Comparison of ENCODE assay signal across 8 cellular contexts in genomic region chr3:141486735-141487418, GRCh38. TPM values are rescaled to one million over a fixed set of nuclear protein-coding genes. Genes with fewer than 3 reads are reported as not detected.
DNase-seq lines count a peak whose midpoint lies in the region; ATAC-seq and TF ChIP-seq lines count a peak whose summit lies in the region.

Gene RASA2, plus strand, starts transcription at chr3:141487027. Its CDS starts 57 bp downstream, at chr3:141487084.

- peak; percentile 70 for ATAC-seq in HG02588 (IDR thresholded peaks at IDR 0.05; ENCODE audit: unreplicated experiment)
- peak; percentile 73 for ATAC-seq in activated naive CD8-positive, alpha-beta T cell treated with anti-CD3 and anti-CD28 coated beads, Interleukin-2, amount 50 U/mL, for 24 hours

- DNase-seq in NCI-H1092 treated with DMSO at 0.1 percent for 48 hours (lab: John Stamatoyannopoulos, UW) (peak; percentile 79), SW 1271 (lab: John Stamatoyannopoulos, UW) (peak; percentile 14 to 76), cardiac muscle cell (ENCODE audit: low read depth in 1 of 2, low spot score in 1 of 2) (peak; percentile 87 to 91), transverse colon (peak; percentile 68)
- DNase-seq in activated naive CD8-positive, alpha-beta T cell treated with anti-CD3 and anti-CD28 coated beads, Interleukin-2, amount 50 U/mL, for 24 hours = peak; percentile 65

- no peak for TF ChIP-seq CTCF in cardiac muscle cell (IDR thresholded peaks at IDR 0.05; ENCODE audit: low read depth, low read length)
- TF ChIP-seq CTCF in parathyroid adenoma (IDR thresholded peaks at IDR 0.05) = no peak
- no peak for TF ChIP-seq CTCF in transverse colon (IDR thresholded peaks at IDR 0.05)

- H3K4me3 Mint-ChIP-seq in activated naive CD8-positive, alpha-beta T cell treated with anti-CD3 and anti-CD28 coated beads, Interleukin-2, amount 50 U/mL, for 24 hours = peak within 1 kb of the TSS; percentile 89

- peaks cover 9% of the 10 kb centered on the region for H3K4me1 ChIP-seq in cardiac muscle cell (ENCODE audit: low read depth)
- H3K4me1 ChIP-seq in parathyroid adenoma = no peaks in the 10 kb centered on the region
- peaks cover 0 to 37% (median 16%) of the 10 kb centered on the region in 4 donors for H3K4me1 ChIP-seq in transverse colon

- H3K27ac Mint-ChIP-seq in activated naive CD8-positive, alpha-beta T cell treated with anti-CD3 and anti-CD28 coated beads, Interleukin-2, amount 50 U/mL, for 24 hours = peak within 1 kb of the TSS; percentile 90

- H3K27me3 ChIP-seq in cardiac muscle cell = no peaks in the 10 kb centered on the region
- H3K27me3 ChIP-seq in parathyroid adenoma (ENCODE audit: control insufficient read depth, insufficient read depth, low read length) = no peaks in the 10 kb centered on the region
- no peaks in the 10 kb centered on the region for H3K27me3 ChIP-seq in transverse colon

- peak within 1 kb of the TSS; percentile 91 for H2AFZ ChIP-seq in parathyroid adenoma

- H3K9me3 Mint-ChIP-seq in activated naive CD8-positive, alpha-beta T cell treated with anti-CD3 and anti-CD28 coated beads, Interleukin-2, amount 50 U/mL, for 24 hours = no peaks in the 10 kb centered on the region

- peaks cover 71% of the 10 kb centered on the region for H3K4me1 Mint-ChIP-seq in activated naive CD8-positive, alpha-beta T cell treated with anti-CD3 and anti-CD28 coated beads, Interleukin-2, amount 50 U/mL, for 24 hours

- H3K79me2 ChIP-seq in parathyroid adenoma = peaks cover 26% of the 10 kb centered on the region

- H3K27ac ChIP-seq in cardiac muscle cell = peak within 1 kb of the TSS; percentile 99
- H3K27ac ChIP-seq in parathyroid adenoma = peak within 1 kb of the TSS; percentile 70
- H3K27ac ChIP-seq in transverse colon = peak within 1 kb of the TSS; percentile 96 to 99 (median 98)

- peak within 1 kb of the TSS; percentile 73 for H3K4me2 ChIP-seq in parathyroid adenoma (ENCODE audit: low read length)

- H3K9ac ChIP-seq in parathyroid adenoma = peak within 1 kb of the TSS; percentile 64

- H3K4me3 ChIP-seq in cardiac muscle cell (peak within 1 kb of the TSS; percentile 95), parathyroid adenoma (ENCODE audit: low read depth, low read length) (peak within 1 kb of the TSS; percentile 74), transverse colon (peak within 1 kb of the TSS; percentile 80 to 94 (median 82))

- peaks cover 26% of the 10 kb centered on the region for H3K36me3 Mint-ChIP-seq in activated naive CD8-positive, alpha-beta T cell treated with anti-CD3 and anti-CD28 coated beads, Interleukin-2, amount 50 U/mL, for 24 hours (ENCODE audit: low read depth)

- 1% methylated on average over 28 of the region's 86 CpGs; no CpG with 5 or more reads in 1 of the 2 donors for WGBS in transverse colon (ENCODE audit: low coverage in 1 of 2), 2 donors

- in situ Hi-C loops in transverse colon (cut with MboI; ENCODE audit: low pct_ligation_motif_present in 1 of 4, low pct_unique_long_range_greater_than_20kb in 1 of 4, low sequenced_read_pairs in 3 of 4) = no loop called here

- H3K36me3 ChIP-seq in cardiac muscle cell = no peaks in the 10 kb centered on the region
- H3K36me3 ChIP-seq in parathyroid adenoma (ENCODE audit: control insufficient read depth, insufficient read depth, low read length) = no peaks in the 10 kb centered on the region
- H3K36me3 ChIP-seq in transverse colon = no peaks in the 10 kb centered on the region

- intact Hi-C loops in transverse colon (cut with DNase I; ENCODE audit: low total_unique reads) = no loop called here

- H3K27me3 Mint-ChIP-seq in activated naive CD8-positive, alpha-beta T cell treated with anti-CD3 and anti-CD28 coated beads, Interleukin-2, amount 50 U/mL, for 24 hours = no peaks in the 10 kb centered on the region

- H3K9me3 ChIP-seq in cardiac muscle cell (ENCODE audit: low read depth) (no peaks in the 10 kb centered on the region), parathyroid adenoma (ENCODE audit: control insufficient read depth, low read length) (no peaks in the 10 kb centered on the region), transverse colon (no peaks in the 10 kb centered on the region)

- TF ChIP-seq POLR2A in GM10847 (IDR thresholded peaks at IDR 0.05; ENCODE audit: extremely low read depth, insufficient read length) = peak; percentile 67
- TF ChIP-seq POLR2A in transverse colon (IDR thresholded peaks at IDR 0.05) = peak; percentile 44

- TF ChIP-seq EP300 in transverse colon (IDR thresholded peaks at IDR 0.05; ENCODE audit: low read depth) = no peak

RNA-seq across cellular contexts. Expression of gene RASA2, which starts in this region (rescaled TPM):
- total RNA-seq in cardiac muscle cell = 4.4 and 18.0 TPM in 2 replicates
- polyA plus RNA-seq in cardiac muscle cell = 6.3 and 6.5 TPM in 2 replicates
- 10 to 100 TPM in 3 of 4 donors, 1 to 10 TPM in 1; 9.0 to 70.3 (median 21.5) TPM for total RNA-seq in transverse colon

Comparison
In these comparisons a context has a peak if more than half of its experiments do, and no peak if none do; other contexts are left out.
1. Peak in every context shown above with its lines: DNase-seq, ATAC-seq, H3K4me3 ChIP-seq and H3K27ac ChIP-seq.